Comparison of ENCODE assay signal across 8 cellular contexts in genomic region chr2:70948350-70949003, GRCh38. TPM values are rescaled to one million over a fixed set of nuclear protein-coding genes. Genes with fewer than 3 reads are reported as not detected.
A peak's percentile ranks its signal among the peaks of the same experiment; 100 is the strongest.
DNase-seq lines count a peak whose midpoint lies in the region; ATAC-seq, FAIRE-seq and TF ChIP-seq lines count a peak whose summit lies in the region.

No MANE protein-coding gene starts in this region.

- peak overlapping the region; percentile 29 to 51 for H3K9ac ChIP-seq in kidney (ENCODE audit: low read length in 2 of 2)

- H3K9me3 ChIP-seq in kidney (ENCODE audit: control insufficient read depth in 1 of 2, low read length in 2 of 2), result no peaks in the 10 kb centered on the region

- no peaks in the 10 kb centered on the region for H3K36me3 ChIP-seq in bronchial epithelial cell (ENCODE audit: control insufficient read depth, insufficient read depth, low read length)
- no peaks in the 10 kb centered on the region for H3K36me3 ChIP-seq in kidney (ENCODE audit: control insufficient read depth in 1 of 2, insufficient read depth in 2 of 2, low read length in 2 of 2)

- no peaks in the 10 kb centered on the region for H3K27me3 ChIP-seq in bronchial epithelial cell (ENCODE audit: control insufficient read depth, insufficient read depth, low read length)

- no peak overlapping the region for H3K27ac ChIP-seq in kidney (ENCODE audit: low read depth in 2 of 2, low read length in 2 of 2)

- peaks cover 0 to 9% of the 10 kb centered on the region in 2 donors for H3K4me1 ChIP-seq in kidney (ENCODE audit: control insufficient read depth in 1 of 2, insufficient read depth in 1 of 2, low read depth in 1 of 2, low read length in 2 of 2)

- peak overlapping the region; percentile 50 for H3K4me3 ChIP-seq in WI38 (ENCODE audit: low read depth, low read length)
- peak overlapping the region; percentile 15 for H3K4me3 ChIP-seq in bronchial epithelial cell (ENCODE audit: low read depth, low read length)
- H3K4me3 ChIP-seq in kidney (ENCODE audit: low read length in 2 of 2), result peak overlapping the region; percentile 49 to 55

- FAIRE-seq in bronchial epithelial cell (lab: Jason Lieb, UNC) (no peak), kidney (lab: Jason Lieb, UNC) (no peak)

- intact Hi-C loops in kidney (cut with DNase I), result loop anchor here (5.0 kb wide), 1 partner anchor 76 kb away; no protein-coding TSS in a partner anchor

- DNase-seq in GM03348 (ENCODE audit: low spot score), result peak; percentile 94
- peak; percentile 6 for DNase-seq in NCI-H2029 treated with DMSO at 0.1 percent for 48 hours (lab: John Stamatoyannopoulos, UW)
- DNase-seq in bronchial epithelial cell (ENCODE audit: low read depth), result peak; percentile 63
- DNase-seq in kidney, result peak; percentile 90
- DNase-seq in stimulated activated CD4-positive, alpha-beta T cell treated with anti-CD3 and anti-CD28 coated beads, Interleukin-15, amount 100 ng/mL, for 24 hours, result peak; percentile 89

- ATAC-seq in HG02852 (IDR thresholded peaks at IDR 0.05; ENCODE audit: unreplicated experiment), result peak; percentile 82
- no peak for ATAC-seq in HG03457 (IDR thresholded peaks at IDR 0.05; ENCODE audit: unreplicated experiment)

- TF ChIP-seq CTCF in WI38 (IDR thresholded peaks at IDR 0.05; ENCODE audit: low read depth, low read length), result peak; percentile 91
- peak; percentile 96 for TF ChIP-seq CTCF in bronchial epithelial cell (IDR thresholded peaks at IDR 0.05; ENCODE audit: insufficient read depth, low read length, severe bottlenecking)
- TF ChIP-seq CTCF in kidney (IDR thresholded peaks at IDR 0.05; ENCODE audit: borderline replicate concordance, extremely low read depth, insufficient read depth), result peak; percentile 49

RNA-seq across cellular contexts. Expression of gene ATP6V1B1, which starts 12.8 kb away (rescaled TPM):
- total RNA-seq in bronchial epithelial cell, result 0.64 TPM in 1 of 2 replicates, not detected in the other
- total RNA-seq in kidney, result 37.9 TPM
- polyA plus RNA-seq in kidney (ENCODE audit: insufficient read depth, low read depth, low replicate concordance), result 400 TPM

RNA-seq across cellular contexts. Expression of gene ANKRD53, which starts 30.0 kb away (rescaled TPM):
- total RNA-seq in bronchial epithelial cell, result not detected in 2 replicates
- 1.3 TPM for total RNA-seq in kidney
- polyA plus RNA-seq in kidney (ENCODE audit: insufficient read depth, low read depth, low replicate concordance), result 2.1 TPM

RNA-seq across cellular contexts. Expression of gene TEX261, which starts 46.2 kb away (rescaled TPM):
- total RNA-seq in bronchial epithelial cell, result 11.1 and 14.1 TPM in 2 replicates
- total RNA-seq in kidney, result 56.1 TPM
- polyA plus RNA-seq in kidney (ENCODE audit: insufficient read depth, low read depth, low replicate concordance), result 35.9 TPM

RNA-seq across cellular contexts. Expression of gene VAX2, which starts 48.1 kb away (rescaled TPM):
- 0.13 TPM in 1 of 2 replicates, not detected in the other for total RNA-seq in bronchial epithelial cell
- total RNA-seq in kidney, result 2.6 TPM
- polyA plus RNA-seq in kidney (ENCODE audit: insufficient read depth, low read depth, low replicate concordance), result 0.71 TPM

Comparison
In these comparisons a context has a peak if more than half of its experiments do, and no peak if none do; other contexts are left out.
1. DNase-seq: peak in every context shown above with its lines; median percentile 94 in GM03348; 90 in kidney; 89 in stimulated activated CD4-positive, alpha-beta T cell treated with anti-CD3 and anti-CD28 coated beads, Interleukin-15, amount 100 ng/mL, for 24 hours; 63 in bronchial epithelial cell; 6 in NCI-H2029 treated with DMSO at 0.1 percent for 48 hours.
2. RNA of gene ATP6V1B1, which starts 12.8 kb away (total RNA-seq): 37.9 TPM in kidney (single experiment); 0.64 TPM in bronchial epithelial cell; every median in the first group is over 10 times any median in the second.
3. Peak in every context shown above with its lines, with median percentiles within 50 percentile points of each other: H3K4me3 ChIP-seq and CTCF ChIP-seq.